In the genomic region with DNA sequence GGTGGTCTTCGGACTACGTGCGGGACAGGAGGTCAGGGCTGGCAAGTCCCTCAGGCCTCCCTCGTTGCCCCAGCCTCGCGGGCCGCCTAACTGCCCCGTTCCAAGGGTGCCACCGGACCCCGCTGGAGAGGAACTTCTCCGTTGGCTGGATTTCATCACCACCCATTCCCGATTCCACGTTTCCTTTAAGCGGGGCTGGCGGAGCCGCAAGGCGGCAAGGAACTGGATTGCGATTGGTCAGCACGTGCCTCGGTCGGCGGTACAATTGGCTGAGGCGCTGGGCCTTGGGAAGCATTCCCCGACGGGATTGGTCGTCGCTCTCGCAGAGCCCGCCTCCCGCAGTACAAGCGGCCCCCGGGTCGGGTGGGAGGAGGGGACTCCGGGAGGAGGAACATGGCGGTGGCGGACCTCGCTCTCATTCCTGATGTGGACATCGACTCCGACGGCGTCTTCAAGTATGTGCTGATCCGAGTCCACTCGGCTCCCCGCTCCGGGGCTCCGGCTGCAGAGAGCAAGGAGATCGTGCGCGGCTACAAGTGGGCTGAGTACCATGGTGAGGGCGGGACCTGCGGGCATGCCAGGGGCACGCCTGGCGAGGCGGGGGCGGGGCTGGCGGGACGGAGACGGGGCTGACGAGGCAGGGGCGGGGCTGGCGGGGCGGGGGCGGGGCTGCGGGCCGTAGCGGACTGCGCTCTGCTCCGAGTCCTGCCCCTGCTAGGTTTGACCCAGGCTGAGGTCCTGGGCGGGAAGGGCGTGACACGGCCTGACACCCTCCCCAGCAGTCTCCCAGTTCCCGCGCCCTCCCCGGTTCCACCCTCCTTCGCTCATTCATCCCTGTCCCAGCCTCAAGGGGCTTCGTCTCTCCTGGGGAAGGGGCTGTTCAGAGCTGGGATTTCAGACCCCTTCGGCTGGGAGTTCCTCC, we compare ENCODE assay signal across 1 cellular context.
A peak's percentile ranks its signal among the peaks of the same experiment; 100 is the strongest.
TF ChIP-seq lines count a peak whose summit lies in the region.

PHPT1 (plus strand) TSS at position 372 of the 922 bp plus-strand sequence; CDS start at position 394, 22 bp downstream.

TF ChIP-seq in HepG2, 621 proteins besides CTCF, POLR2A, EP300 and RAD21 (continued from another document and continues in another):
- TF ChIP-seq ZNF513 (CRISPR knock-in tag; conservative IDR thresholded peaks at IDR 0.05) (no peak), IKZF1 (IDR thresholded peaks at IDR 0.05) (no peak), SMAD9 (CRISPR knock-in tag; IDR thresholded peaks at IDR 0.05) (no peak), TOE1 (CRISPR knock-in tag; IDR thresholded peaks at IDR 0.05) (no peak), MAFF (IDR thresholded peaks at IDR 0.05; ENCODE audit: low read depth, low read length) (0 out of 2 replicates have a peak, but pooled peaks have one; percentile 1), SRSF1 (optimal IDR thresholded peaks at IDR 0.05; ENCODE audit: low read depth, low read length) (peak; percentile 94), ZSCAN25 (CRISPR knock-in tag; IDR thresholded peaks at IDR 0.05) (peak; percentile 73; the same call in 1 of the 2 replicates), E2F2 (CRISPR knock-in tag; IDR thresholded peaks at IDR 0.05; ENCODE audit: borderline replicate concordance) (0 out of 2 replicates have a peak, but pooled peaks have one; percentile 77), YY1 (IDR thresholded peaks at IDR 0.05; ENCODE audit: insufficient read depth, insufficient replicate concordance, low read depth, low read length) (peak; percentile 88), RFX5 (IDR thresholded peaks at IDR 0.05; ENCODE audit: low read depth, low read length) (peak; percentile 51; the same call in 1 of the 2 replicates), ARHGAP35 (CRISPR knock-in tag; IDR thresholded peaks at IDR 0.05; ENCODE audit: borderline replicate concordance) (no peak), CAMTA2 (CRISPR knock-in tag; IDR thresholded peaks at IDR 0.05; ENCODE audit: borderline replicate concordance) (no peak), SKIL (CRISPR knock-in tag; IDR thresholded peaks at IDR 0.05; ENCODE audit: borderline replicate concordance) (0 out of 2 replicates have a peak, but pooled peaks have one; percentile 13), ATF1 (CRISPR knock-in tag; IDR thresholded peaks at IDR 0.05) (no peak), TP53 (CRISPR knock-in tag; conservative IDR thresholded peaks at IDR 0.05) (peak; percentile 95; the same call in 1 of the 2 replicates), ZNF775 (CRISPR knock-in tag; IDR thresholded peaks at IDR 0.05; ENCODE audit: borderline replicate concordance) (0 out of 2 replicates have a peak, but pooled peaks have one; percentile 32), MIER3 (CRISPR knock-in tag; IDR thresholded peaks at IDR 0.05; ENCODE audit: borderline replicate concordance) (peak; percentile 61; the same call in 1 of the 2 replicates), SMYD3 (CRISPR knock-in tag; IDR thresholded peaks at IDR 0.05) (peak; percentile 59; the same call in 1 of the 2 replicates), ZNF644 (CRISPR knock-in tag; IDR thresholded peaks at IDR 0.05; ENCODE audit: low read depth) (no peak), PHF20 (CRISPR knock-in tag; IDR thresholded peaks at IDR 0.05) (no peak; the same call in 1 of the 2 replicates), SALL2 (CRISPR knock-in tag; IDR thresholded peaks at IDR 0.05) (peak; percentile 55; the same call in 1 of the 2 replicates), ZNF124 (CRISPR knock-in tag; IDR thresholded peaks at IDR 0.05) (no peak), ZNF318 (CRISPR knock-in tag; IDR thresholded peaks at IDR 0.05) (no peak), ISL2 (CRISPR knock-in tag; IDR thresholded peaks at IDR 0.05) (peak; percentile 33; the same call in 1 of the 2 replicates), RBAK (CRISPR knock-in tag; IDR thresholded peaks at IDR 0.05) (no peak), ZNF83 (CRISPR knock-in tag; IDR thresholded peaks at IDR 0.05; ENCODE audit: borderline replicate concordance) (0 out of 2 replicates have a peak, but pooled peaks have one; percentile 27), TEAD3 (CRISPR knock-in tag; optimal IDR thresholded peaks at IDR 0.05; ENCODE audit: borderline replicate concordance) (peak; percentile 43), ZNF879 (CRISPR knock-in tag; IDR thresholded peaks at IDR 0.05) (no peak), FOSL2 (CRISPR knock-in tag; IDR thresholded peaks at IDR 0.05) (peak; percentile 35), SIX1 (CRISPR knock-in tag; IDR thresholded peaks at IDR 0.05; ENCODE audit: borderline replicate concordance) (no peak), PTBP1 (IDR thresholded peaks at IDR 0.05; ENCODE audit: low read depth, low read length, poor library complexity, severe bottlenecking) (no peak), ZFP62 (CRISPR knock-in tag; IDR thresholded peaks at IDR 0.05) (no peak), SOX6 (IDR thresholded peaks at IDR 0.05) (no peak), SOX6 (CRISPR knock-in tag; IDR thresholded peaks at IDR 0.05) (peak; percentile 35; the same call in 1 of the 2 replicates), NR2C2 (CRISPR knock-in tag; IDR thresholded peaks at IDR 0.05; ENCODE audit: borderline replicate concordance) (peak; percentile 59; the same call in 1 of the 2 replicates)
- TF ChIP-seq, protein P1, sequence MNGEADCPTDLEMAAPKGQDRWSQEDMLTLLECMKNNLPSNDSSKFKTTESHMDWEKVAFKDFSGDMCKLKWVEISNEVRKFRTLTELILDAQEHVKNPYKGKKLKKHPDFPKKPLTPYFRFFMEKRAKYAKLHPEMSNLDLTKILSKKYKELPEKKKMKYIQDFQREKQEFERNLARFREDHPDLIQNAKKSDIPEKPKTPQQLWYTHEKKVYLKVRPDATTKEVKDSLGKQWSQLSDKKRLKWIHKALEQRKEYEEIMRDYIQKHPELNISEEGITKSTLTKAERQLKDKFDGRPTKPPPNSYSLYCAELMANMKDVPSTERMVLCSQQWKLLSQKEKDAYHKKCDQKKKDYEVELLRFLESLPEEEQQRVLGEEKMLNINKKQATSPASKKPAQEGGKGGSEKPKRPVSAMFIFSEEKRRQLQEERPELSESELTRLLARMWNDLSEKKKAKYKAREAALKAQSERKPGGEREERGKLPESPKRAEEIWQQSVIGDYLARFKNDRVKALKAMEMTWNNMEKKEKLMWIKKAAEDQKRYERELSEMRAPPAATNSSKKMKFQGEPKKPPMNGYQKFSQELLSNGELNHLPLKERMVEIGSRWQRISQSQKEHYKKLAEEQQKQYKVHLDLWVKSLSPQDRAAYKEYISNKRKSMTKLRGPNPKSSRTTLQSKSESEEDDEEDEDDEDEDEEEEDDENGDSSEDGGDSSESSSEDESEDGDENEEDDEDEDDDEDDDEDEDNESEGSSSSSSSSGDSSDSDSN (CRISPR knock-in tag; IDR thresholded peaks at IDR 0.05) = no peak; the same call in none of the 2 replicates
- TF ChIP-seq, protein P2, sequence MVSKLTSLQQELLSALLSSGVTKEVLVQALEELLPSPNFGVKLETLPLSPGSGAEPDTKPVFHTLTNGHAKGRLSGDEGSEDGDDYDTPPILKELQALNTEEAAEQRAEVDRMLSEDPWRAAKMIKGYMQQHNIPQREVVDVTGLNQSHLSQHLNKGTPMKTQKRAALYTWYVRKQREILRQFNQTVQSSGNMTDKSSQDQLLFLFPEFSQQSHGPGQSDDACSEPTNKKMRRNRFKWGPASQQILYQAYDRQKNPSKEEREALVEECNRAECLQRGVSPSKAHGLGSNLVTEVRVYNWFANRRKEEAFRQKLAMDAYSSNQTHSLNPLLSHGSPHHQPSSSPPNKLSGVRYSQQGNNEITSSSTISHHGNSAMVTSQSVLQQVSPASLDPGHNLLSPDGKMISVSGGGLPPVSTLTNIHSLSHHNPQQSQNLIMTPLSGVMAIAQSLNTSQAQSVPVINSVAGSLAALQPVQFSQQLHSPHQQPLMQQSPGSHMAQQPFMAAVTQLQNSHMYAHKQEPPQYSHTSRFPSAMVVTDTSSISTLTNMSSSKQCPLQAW (CRISPR knock-in tag; IDR thresholded peaks at IDR 0.05) = 0 out of 2 replicates have a peak, but pooled peaks have one; percentile 12
